ENCODE assay signal across 8 cellular contexts in genomic region chr15:35519536-35520149, GRCh38. TPM values are rescaled to one million over a fixed set of nuclear protein-coding genes. Genes with fewer than 3 reads are reported as not detected.
DNase-seq lines count a peak whose midpoint lies in the region; ATAC-seq and TF ChIP-seq lines count a peak whose summit lies in the region.

No MANE protein-coding gene starts in this region.

- H3K9ac ChIP-seq in colonic mucosa (ENCODE audit: low read depth in 2 of 2, low read length in 2 of 2): no peak overlapping the region

- H3K27ac Mint-ChIP-seq in mesothelial cell of epicardium: peak overlapping the region; percentile 82

- BruUV-seq in A673 (replicated peaks; lab: Mats Ljungman, UMichigan): no TSS peak

- H3K27me3 ChIP-seq in A673 (replicated peaks; ENCODE audit: insufficient read depth, low read depth, low read length, poor library complexity) (no peaks in the 10 kb centered on the region), colonic mucosa (no peaks in the 10 kb centered on the region)

- H3K36me3 ChIP-seq in A673 (ENCODE audit: insufficient read depth, low read length, poor library complexity, severe bottlenecking): no peaks in the 10 kb centered on the region
- H3K36me3 ChIP-seq in colonic mucosa: no peaks in the 10 kb centered on the region

- H3K27me3 Mint-ChIP-seq in mesothelial cell of epicardium (ENCODE audit: low read depth): no peaks in the 10 kb centered on the region

- H3K9me3 ChIP-seq in A673 (ENCODE audit: low read depth, low read length, poor library complexity, severe bottlenecking): no peaks in the 10 kb centered on the region
- no peaks in the 10 kb centered on the region for H3K9me3 ChIP-seq in colonic mucosa

- peak; percentile 79 for TF ChIP-seq CTCF in A673 (conservative IDR thresholded peaks at IDR 0.05; ENCODE audit: low read depth, low read length)
- TF ChIP-seq CTCF in GM13977 (IDR thresholded peaks at IDR 0.05; ENCODE audit: extremely low read depth, insufficient read depth, missing control alignments): peak; percentile 58
- TF ChIP-seq CTCF in colonic mucosa (IDR thresholded peaks at IDR 0.05): peak; percentile 41
- TF ChIP-seq CTCF in mesothelial cell of epicardium (IDR thresholded peaks at IDR 0.05; ENCODE audit: unreplicated experiment): peak; percentile 58

- DNase-seq in A673 (ENCODE audit: low spot score) (peak; percentile 69), GM13977 (ENCODE audit: low spot score) (no peak), NCI-H526 (lab: John Stamatoyannopoulos, UW) (peak; percentile 38 to 65), colonic mucosa (no peak), mesothelial cell of epicardium (ENCODE audit: low spot score in 2 of 2, unreplicated experiment in 2 of 2) (no peak)

- ATAC-seq in HG03342 (IDR thresholded peaks at IDR 0.05; ENCODE audit: unreplicated experiment): peak; percentile 74
- no peak for ATAC-seq in GM19324 (IDR thresholded peaks at IDR 0.05; ENCODE audit: low FRiP score, unreplicated experiment)
- ATAC-seq in HG03039 (IDR thresholded peaks at IDR 0.05; ENCODE audit: unreplicated experiment): no peak

- intact Hi-C loops in A673 (cut with micrococcal nuclease; ENCODE audit: unreplicated experiment) (loop anchor here (2.0 to 10.0 kb wide), 5 partner anchors 233 to 1613 kb away; no protein-coding TSS in a partner anchor), colonic mucosa (cut with DNase I) (no loop called here)

- POLR2A ChIA-PET in A673 (lab: Charles Lee; ENCODE audit: low non-redundant PET): no interaction called here

- H3K4me3 ChIP-seq in A673 (ENCODE audit: low read depth, low read length, poor library complexity, severe bottlenecking) (no peak overlapping the region), colonic mucosa (no peak overlapping the region)

- no peaks in the 10 kb centered on the region for H3K9me3 Mint-ChIP-seq in mesothelial cell of epicardium

- CTCF ChIA-PET in A673 (lab: Charles Lee): no interaction called here

- H3K36me3 Mint-ChIP-seq in mesothelial cell of epicardium: peaks cover 2% of the 10 kb centered on the region

- H3K27ac ChIP-seq in A673 (ENCODE audit: low read depth, low read length, poor library complexity, severe bottlenecking) (no peak overlapping the region), colonic mucosa (no peak overlapping the region)

- in situ Hi-C loops in GM13977 (cut with MboI; ENCODE audit: low pct_unique_long_range_greater_than_20kb, low sequenced_read_pairs, unreplicated experiment): loop anchor here (25.0 kb wide), 1 partner anchor 1593 kb away; the partner anchor contains the start of gene MEIS2

- H3K4me1 Mint-ChIP-seq in mesothelial cell of epicardium: peaks cover 66% of the 10 kb centered on the region

- H3K4me3 Mint-ChIP-seq in mesothelial cell of epicardium: no peak overlapping the region

- peaks cover 17% of the 10 kb centered on the region for H3K4me1 ChIP-seq in A673 (ENCODE audit: insufficient read depth, low read length, poor library complexity, severe bottlenecking)
- no peaks in the 10 kb centered on the region for H3K4me1 ChIP-seq in colonic mucosa

RNA-seq across cellular contexts. Expression of gene DPH6, which starts 26.3 kb away (rescaled TPM):
- total RNA-seq in A673 (2021) (25.7 and 29.2 TPM in 2 replicates), colonic mucosa (10 to 100 TPM; 14.8 to 15.3 TPM), mesothelial cell of epicardium (17.0 to 20.6 TPM (median 17.0 TPM) in 3 replicates)

Comparison
In these comparisons a context has a peak if more than half of its experiments do, and no peak if none do; other contexts are left out.
1. DNase-seq: peak in A673 (single experiment) and NCI-H526 (2 of 2); none in GM13977 (single experiment), colonic mucosa (single experiment) and mesothelial cell of epicardium (0 of 2).
2. Peak in every context shown above with its lines, with median percentiles within 50 percentile points of each other: CTCF ChIP-seq.